In genomic region chr15:70062321-70062956, GRCh38 we compare ENCODE assay signal across 9 cellular contexts. TPM values are rescaled to one million over a fixed set of nuclear protein-coding genes. Genes with fewer than 3 reads are reported as not detected.
DNase-seq lines count a peak whose midpoint lies in the region; ATAC-seq, FAIRE-seq and TF ChIP-seq lines count a peak whose summit lies in the region.
"Had no signal": no experiment of that assay in that cellular context is flagged by ENCODE, and none has a peak within 500 bp of the region (broad histone marks: within the 10 kb centered on the region; RNA-seq: fewer than 3 reads in every experiment).

No MANE protein-coding gene starts in this region.

- peaks cover 97% of the 10 kb centered on the region for H3K36me3 Mint-ChIP-seq in activated T-cell treated with anti-CD3 and anti-CD28 coated beads, Interleukin-2, amount 50 U/mL, for 24 hours (ENCODE audit: low read depth)

- H3K27me3 ChIP-seq in testis, result no peaks in the 10 kb centered on the region

- H3K36me3 ChIP-seq in testis (ENCODE audit: low read depth, missing control alignments), result no peaks in the 10 kb centered on the region

- DNase-seq in activated T-cell treated with anti-CD3 and anti-CD28 coated beads, Interleukin-2, amount 50 U/mL, for 24 hours, result no peak
- no peak for DNase-seq in activated T-cell treated with anti-CD3 and anti-CD28 coated beads, Interleukin-2, amount 50 U/mL, for 48 hours
- DNase-seq in anterior cingulate cortex (lab: John Stamatoyannopoulos, UW) (peak in 56 of 58 donors; percentile 30 to 95 (median 79)), kidney glomerular epithelial cell (lab: John Stamatoyannopoulos, UW) (peak; percentile 90), testis (peak; percentile 78), GM12892 (ENCODE audit: insufficient read length) (no peak)

- H3K4me3 Mint-ChIP-seq in activated T-cell treated with anti-CD3 and anti-CD28 coated beads, Interleukin-2, amount 50 U/mL, for 24 hours, result no peak overlapping the region
- H3K4me3 Mint-ChIP-seq: B cell had no signal

- intact Hi-C loops in testis (cut with DNase I; ENCODE audit: low total_unique reads), result no loop called here

- H3K4me1 Mint-ChIP-seq in activated T-cell treated with anti-CD3 and anti-CD28 coated beads, Interleukin-2, amount 50 U/mL, for 24 hours (ENCODE audit: low read depth), result no peaks in the 10 kb centered on the region

- no peak for TF ChIP-seq POLR2A in testis (IDR thresholded peaks at IDR 0.05)
- TF ChIP-seq POLR2A in GM12892 (IDR thresholded peaks at IDR 0.05; ENCODE audit: low read depth, low read length), result no peak

- 52 to 67% methylated on average over 25 to 29 of the region's 29 CpGs for WGBS in testis, 2 donors

- H3K9me3 ChIP-seq in testis, result no peaks in the 10 kb centered on the region

- no peak for TF ChIP-seq CTCF in testis (IDR thresholded peaks at IDR 0.05)

- peak overlapping the region; percentile 61 for H3K27ac Mint-ChIP-seq in activated T-cell treated with anti-CD3 and anti-CD28 coated beads, Interleukin-2, amount 50 U/mL, for 24 hours
- H3K27ac Mint-ChIP-seq: B cell had no signal

- no peak for FAIRE-seq in GM12892 (lab: Jason Lieb, UNC)

- H3K4me3 ChIP-seq in testis, result no peak overlapping the region

- H3K27ac ChIP-seq in testis, result no peak overlapping the region

- no peak for ATAC-seq in HG03039 (IDR thresholded peaks at IDR 0.05; ENCODE audit: unreplicated experiment)
- ATAC-seq in GM21390 (IDR thresholded peaks at IDR 0.05; ENCODE audit: unreplicated experiment), result no peak

- H3K9me3 Mint-ChIP-seq in activated T-cell treated with anti-CD3 and anti-CD28 coated beads, Interleukin-2, amount 50 U/mL, for 24 hours, result no peaks in the 10 kb centered on the region

- no peaks in the 10 kb centered on the region for H3K27me3 Mint-ChIP-seq in activated T-cell treated with anti-CD3 and anti-CD28 coated beads, Interleukin-2, amount 50 U/mL, for 24 hours
- H3K27me3 Mint-ChIP-seq: B cell had no signal

- H3K4me1 ChIP-seq in testis, result peaks cover 11% of the 10 kb centered on the region

RNA-seq across cellular contexts. Expression of gene TLE3, which starts 35.3 kb away (rescaled TPM):
- 100 to 1,000 TPM in 1 of 2 donors, 10 to 100 TPM in 1; 99.5 to 139 TPM for total RNA-seq in testis
- polyA plus RNA-seq in testis (ENCODE audit: insufficient read depth, low read depth, low replicate concordance), result 60.5 TPM
- polyA plus RNA-seq in GM12892 (2012; ENCODE audit: missing spikeins), result 12.9 TPM

Comparison
In these comparisons a context has a peak if more than half of its experiments do, and no peak if none do; other contexts are left out.
1. DNase-seq: peak in anterior cingulate cortex (56 of 58), kidney glomerular epithelial cell (single experiment) and testis (single experiment); none in activated T-cell treated with anti-CD3 and anti-CD28 coated beads, Interleukin-2, amount 50 U/mL, for 24 hours (single experiment), activated T-cell treated with anti-CD3 and anti-CD28 coated beads, Interleukin-2, amount 50 U/mL, for 48 hours (0 of 2) and GM12892 (single experiment).